Comparison of ENCODE assay signal across 1 cellular context in genomic region chr19:39430675-39431593, GRCh38.
TF ChIP-seq lines count a peak whose summit lies in the region.

No MANE protein-coding gene starts in this region.

TF ChIP-seq in SK-N-SH, 30 proteins besides CTCF, POLR2A, EP300 and RAD21 (continued from another document):
- no peak for TF ChIP-seq YY1 (IDR thresholded peaks at IDR 0.05; ENCODE audit: low read depth)
- TF ChIP-seq TCF12 (IDR thresholded peaks at IDR 0.05), result no peak
- no peak for TF ChIP-seq RCOR1 (IDR thresholded peaks at IDR 0.05; ENCODE audit: low read length)
- TF ChIP-seq MAX (IDR thresholded peaks at IDR 0.05; ENCODE audit: low read depth), result 0 out of 2 replicates have a peak, but pooled peaks have one; percentile 73
- TF ChIP-seq JUND (IDR thresholded peaks at IDR 0.05), result peak; percentile 23; the same call in 1 of the 2 replicates
- no peak for TF ChIP-seq MEF2A (IDR thresholded peaks at IDR 0.05; ENCODE audit: borderline replicate concordance, low read depth)
- no peak for TF ChIP-seq TAF1 (IDR thresholded peaks at IDR 0.05; ENCODE audit: borderline replicate concordance, low read depth, low read length)
- no peak for TF ChIP-seq EZH2phosphoT487 (IDR thresholded peaks at IDR 0.05; ENCODE audit: borderline replicate concordance, low read depth)
- no peak for TF ChIP-seq FOXM1 (IDR thresholded peaks at IDR 0.05; ENCODE audit: low read depth)
- no peak for TF ChIP-seq NFIC (IDR thresholded peaks at IDR 0.05; ENCODE audit: borderline replicate concordance)
- TF ChIP-seq GABPA (IDR thresholded peaks at IDR 0.05; ENCODE audit: low read depth), result 0 out of 2 replicates have a peak, but pooled peaks have one; percentile 12
- no peak for TF ChIP-seq MXI1 (IDR thresholded peaks at IDR 0.05; ENCODE audit: low read depth, low read length)
- TF ChIP-seq IRF3 (IDR thresholded peaks at IDR 0.05; ENCODE audit: low read depth, low read length), result no peak
- no peak; the same call in 1 of the 2 replicates for TF ChIP-seq USF1 (IDR thresholded peaks at IDR 0.05; ENCODE audit: borderline replicate concordance, low read depth)
- TF ChIP-seq ZBTB33 (IDR thresholded peaks at IDR 0.05; ENCODE audit: borderline replicate concordance, low read depth), result no peak; the same call in 1 of the 2 replicates
- no peak for TF ChIP-seq TEAD4 (IDR thresholded peaks at IDR 0.05; ENCODE audit: borderline replicate concordance, insufficient read depth)
